Comparison of ENCODE assay signal across 6 cellular contexts in genomic region chr19:17243340-17243853, GRCh38. TPM values are rescaled to one million over a fixed set of nuclear protein-coding genes. Genes with fewer than 3 reads are reported as not detected.
DNase-seq lines count a peak whose midpoint lies in the region; ATAC-seq and TF ChIP-seq lines count a peak whose summit lies in the region.

No MANE protein-coding gene starts in this region.

- H3K4me1 Mint-ChIP-seq in stimulated activated naive CD8-positive, alpha-beta T cell treated with anti-CD3 and anti-CD28 coated beads, Interleukin-15, amount 100 ng/mL, for 72 hours: peaks cover 24% of the 10 kb centered on the region

- TF ChIP-seq CTCF in mammary epithelial cell (conservative IDR thresholded peaks at IDR 0.05 in 1 of 2, IDR thresholded peaks at IDR 0.05 in 1 of 2; ENCODE audit: extremely low read depth in 1 of 2, insufficient read depth in 1 of 2, low read depth in 1 of 2, low read length in 2 of 2) (no peak), neural cell (IDR thresholded peaks at IDR 0.05; ENCODE audit: poor library complexity, severe bottlenecking) (no peak)

- H3K4me1 ChIP-seq in GM23248 (ENCODE audit: insufficient read depth): peaks cover 26% of the 10 kb centered on the region
- peaks cover 23% of the 10 kb centered on the region for H3K4me1 ChIP-seq in mammary epithelial cell (ENCODE audit: insufficient read depth, low read length)

- H2AFZ ChIP-seq in GM23248 (peak overlapping the region; percentile 71), mammary epithelial cell (ENCODE audit: low read depth, low read length) (peak overlapping the region; percentile 87), neural cell (ENCODE audit: low read depth, low read length) (no peak overlapping the region)

- H3K27ac ChIP-seq in GM23248 (peak overlapping the region; percentile 30), mammary epithelial cell (ENCODE audit: insufficient read depth, low read depth, low read length) (peak overlapping the region; percentile 28), neural cell (ENCODE audit: low read length) (no peak overlapping the region)

- dilution Hi-C loops in mammary epithelial cell (cut with HindIII; ENCODE audit: low sequenced_read_pairs): loop anchor here (10.0 kb wide), 2 partner anchors 61 to 79 kb away; partner anchors contain the start of genes ABHD8, DDA1 and MRPL34

- H3K9ac ChIP-seq in GM23248 (peak overlapping the region; percentile 79), mammary epithelial cell (ENCODE audit: insufficient read depth, low read length) (peak overlapping the region; percentile 72), neural cell (ENCODE audit: low read length) (peak overlapping the region; percentile 57)

- H3K27me3 ChIP-seq in GM23248 (replicated peaks; ENCODE audit: insufficient read depth) (no peaks in the 10 kb centered on the region), mammary epithelial cell (ENCODE audit: insufficient read depth, low read length) (no peaks in the 10 kb centered on the region), neural cell (ENCODE audit: insufficient read depth, low read depth, low read length) (no peaks in the 10 kb centered on the region)

- no peaks in the 10 kb centered on the region for H3K36me3 ChIP-seq in GM23248 (ENCODE audit: low read depth)
- H3K36me3 ChIP-seq in mammary epithelial cell (ENCODE audit: insufficient read depth, low read length): no peaks in the 10 kb centered on the region
- H3K36me3 ChIP-seq in neural cell (ENCODE audit: insufficient read depth, low read length): no peaks in the 10 kb centered on the region

- no peak for ATAC-seq in stimulated activated naive CD8-positive, alpha-beta T cell treated with anti-CD3 and anti-CD28 coated beads, Interleukin-15, amount 100 ng/mL, for 72 hours
- ATAC-seq in HG03521 (IDR thresholded peaks at IDR 0.05; ENCODE audit: unreplicated experiment) (no peak), HG02870 (IDR thresholded peaks at IDR 0.05; ENCODE audit: unreplicated experiment) (no peak)

- no peak for TF ChIP-seq RAD21 in neural cell (conservative IDR thresholded peaks at IDR 0.05)

- H3K4me3 ChIP-seq in GM23248 (peak overlapping the region; percentile 92), mammary epithelial cell (replicated peaks in 1 of 3; ENCODE audit: insufficient read depth in 1 of 3, low read depth in 2 of 3, low read length in 3 of 3) (peak overlapping the region; percentile 89 to 95 (median 91)), neural cell (ENCODE audit: low read length) (peak overlapping the region; percentile 70)

- BruUV-seq in mammary epithelial cell (replicated peaks; lab: Mats Ljungman, UMichigan): no TSS peak

- H3K4me3 Mint-ChIP-seq in stimulated activated naive CD8-positive, alpha-beta T cell treated with anti-CD3 and anti-CD28 coated beads, Interleukin-15, amount 100 ng/mL, for 72 hours: no peak overlapping the region

- intact Hi-C loops in mammary epithelial cell (cut with micrococcal nuclease): loop anchor here (1.0 kb wide), 1 partner anchor 8 kb away; no protein-coding TSS in a partner anchor

- no peak overlapping the region for H3K27ac Mint-ChIP-seq in stimulated activated naive CD8-positive, alpha-beta T cell treated with anti-CD3 and anti-CD28 coated beads, Interleukin-15, amount 100 ng/mL, for 72 hours

- no peaks in the 10 kb centered on the region for H3K9me2 ChIP-seq in GM23248 (ENCODE audit: insufficient read depth)
- no peaks in the 10 kb centered on the region for H3K9me2 ChIP-seq in neural cell (ENCODE audit: insufficient read depth, low read length)

- DNase-seq in GM23248 (no peak), mammary epithelial cell (no peak)
- DNase-seq in stimulated activated naive CD8-positive, alpha-beta T cell treated with anti-CD3 and anti-CD28 coated beads, Interleukin-15, amount 100 ng/mL, for 72 hours: no peak

- in situ Hi-C loops in GM23248 (cut with MboI) (no loop called here), mammary epithelial cell (cut with MboI; ENCODE audit: low sequenced_read_pairs in 2 of 2) (no loop called here)

- no peak for TF ChIP-seq EP300 in neural cell (conservative IDR thresholded peaks at IDR 0.05; ENCODE audit: poor library complexity, severe bottlenecking)

- H4K20me1 ChIP-seq in GM23248 (ENCODE audit: insufficient read depth) (no peaks in the 10 kb centered on the region), mammary epithelial cell (ENCODE audit: insufficient read depth, low read length) (no peaks in the 10 kb centered on the region), neural cell (ENCODE audit: insufficient read depth) (no peaks in the 10 kb centered on the region)

- CTCF ChIA-PET in mammary epithelial cell (lab: Charles Lee; ENCODE audit: low non-redundant PET): no interaction called here

- H3K9me3 ChIP-seq in GM23248 (ENCODE audit: low read depth) (no peaks in the 10 kb centered on the region), mammary epithelial cell (replicated peaks; ENCODE audit: insufficient read depth, low read length) (no peaks in the 10 kb centered on the region), neural cell (ENCODE audit: low read length) (no peaks in the 10 kb centered on the region)

- H3K27me3 Mint-ChIP-seq in stimulated activated naive CD8-positive, alpha-beta T cell treated with anti-CD3 and anti-CD28 coated beads, Interleukin-15, amount 100 ng/mL, for 72 hours: peaks cover 13% of the 10 kb centered on the region

- WGBS in GM23248 (ENCODE audit: low coverage in 1 of 2, low lambda C conversion rate in 2 of 2, missing lambda C conversion rate in 2 of 2), 2 experiments: 28 to 32% methylated on average over 8 of the region's 10 CpGs
- WGBS in mammary epithelial cell (ENCODE audit: low coverage, missing lambda C conversion rate): 36% methylated on average over 5 of the region's 10 CpGs

- H3K79me2 ChIP-seq in GM23248 (ENCODE audit: insufficient read depth): peaks cover 62% of the 10 kb centered on the region
- H3K79me2 ChIP-seq in mammary epithelial cell (ENCODE audit: insufficient read depth, low read length): peaks cover 54% of the 10 kb centered on the region
- peaks cover 13% of the 10 kb centered on the region for H3K79me2 ChIP-seq in neural cell (replicated peaks; ENCODE audit: insufficient read depth, low read length)

- H3K9me3 Mint-ChIP-seq in stimulated activated naive CD8-positive, alpha-beta T cell treated with anti-CD3 and anti-CD28 coated beads, Interleukin-15, amount 100 ng/mL, for 72 hours: no peaks in the 10 kb centered on the region

- H3F3A ChIP-seq in GM23248 (ENCODE audit: insufficient read depth) (0 out of 2 replicates have a peak, but pooled peaks cover 3% of the 10 kb centered on the region), neural cell (ENCODE audit: insufficient read depth, low read length, poor library complexity, severe bottlenecking) (no peaks in the 10 kb centered on the region)

- peak overlapping the region; percentile 94 for H3K4me2 ChIP-seq in GM23248 (ENCODE audit: unreplicated experiment)
- peak overlapping the region; percentile 84 for H3K4me2 ChIP-seq in mammary epithelial cell (ENCODE audit: insufficient read depth, low read depth, low read length)
- peak overlapping the region; percentile 59 for H3K4me2 ChIP-seq in neural cell (ENCODE audit: low read length)

TF ChIP-seq in neural cell, 6 proteins besides CTCF, POLR2A, EP300 and RAD21:
- no peak for TF ChIP-seq TAF1 (IDR thresholded peaks at IDR 0.05; ENCODE audit: low read depth)
TF ChIP-seq in neural cell: peak in this region for 0.

RNA-seq across cellular contexts. Expression of gene NR2F6, which starts 2.3 kb away (rescaled TPM):
- total RNA-seq in GM23248 (2014; rRNA removed; shearing (Covaris generic)): 82.5 and 96.7 TPM in 2 replicates
- polyA plus RNA-seq in GM23248 (2016; fragmentation: Nextera tagmentation; extraction: Ambion mirVana) (11.7 and 14.1 TPM in 2 replicates), mammary epithelial cell (25.3 TPM), neural cell (26.9 and 30.0 TPM in 2 replicates)
- 10 to 100 TPM; 41.1 to 48.8 TPM for total RNA-seq in mammary epithelial cell
- polyA minus RNA-seq in mammary epithelial cell (15.9 TPM), neural cell (24.0 and 29.7 TPM in 2 replicates)

RNA-seq across cellular contexts. Expression of gene OCEL1, which starts 17.4 kb away (rescaled TPM):
- total RNA-seq in GM23248 (2014; rRNA removed; shearing (Covaris generic)): 1.3 and 1.8 TPM in 2 replicates
- polyA plus RNA-seq in GM23248 (2016; fragmentation: Nextera tagmentation; extraction: Ambion mirVana) (17.1 and 17.4 TPM in 2 replicates), mammary epithelial cell (6.1 TPM), neural cell (1.9 and 6.5 TPM in 2 replicates)
- total RNA-seq in mammary epithelial cell: 10 to 100 TPM in 1 of 2 donors, 1 to 10 TPM in 1; 2.5 to 16.0 TPM
- polyA minus RNA-seq in mammary epithelial cell (9.7 TPM), neural cell (2.4 and 2.9 TPM in 2 replicates)

RNA-seq across cellular contexts. Expression of gene USHBP1, which starts 21.1 kb away (rescaled TPM):
- total RNA-seq in GM23248 (2014; rRNA removed; shearing (Covaris generic)): not detected in 2 replicates
- polyA plus RNA-seq in GM23248 (2016; fragmentation: Nextera tagmentation; extraction: Ambion mirVana): not detected in 2 replicates
- total RNA-seq in mammary epithelial cell: not detected
- polyA plus RNA-seq in mammary epithelial cell: not detected
- polyA minus RNA-seq in mammary epithelial cell: not detected
- polyA plus RNA-seq in neural cell: 0.59 TPM in 1 of 2 replicates, not detected in the other
- polyA minus RNA-seq in neural cell: not detected in 2 replicates

RNA-seq across cellular contexts. Expression of gene BABAM1, which starts 23.8 kb away (rescaled TPM):
- 78.5 and 82.7 TPM in 2 replicates for total RNA-seq in GM23248 (2014; rRNA removed; shearing (Covaris generic))
- polyA plus RNA-seq in GM23248 (2016; fragmentation: Nextera tagmentation; extraction: Ambion mirVana): 90.3 and 99.6 TPM in 2 replicates
- 10 to 100 TPM; 59.0 to 70.7 TPM for total RNA-seq in mammary epithelial cell
- polyA plus RNA-seq in mammary epithelial cell: 94.5 TPM
- polyA minus RNA-seq in mammary epithelial cell: 26.3 TPM
- 123 and 132 TPM in 2 replicates for polyA plus RNA-seq in neural cell
- polyA minus RNA-seq in neural cell: 57.6 and 70.8 TPM in 2 replicates

RNA-seq across cellular contexts. Expression of gene USE1, which starts 28.2 kb away (rescaled TPM):
- total RNA-seq in GM23248 (2014; rRNA removed; shearing (Covaris generic)): 13.2 and 29.0 TPM in 2 replicates
- polyA plus RNA-seq in GM23248 (2016; fragmentation: Nextera tagmentation; extraction: Ambion mirVana) (29.6 and 32.3 TPM in 2 replicates), mammary epithelial cell (24.2 TPM), neural cell (20.4 and 34.7 TPM in 2 replicates)
- 10 to 100 TPM; 18.4 to 24.0 TPM for total RNA-seq in mammary epithelial cell
- polyA minus RNA-seq in mammary epithelial cell (2.3 TPM), neural cell (10.0 and 11.7 TPM in 2 replicates)
